21 cellular contexts compared by ENCODE assay signal in genomic region chr19:3278294-3278693, GRCh38. TPM values are rescaled to one million over a fixed set of nuclear protein-coding genes. Genes with fewer than 3 reads are reported as not detected.
"Had no signal": no experiment of that assay in that cellular context is flagged by ENCODE, and none has a peak within 500 bp of the region (broad histone marks: within the 10 kb centered on the region; RNA-seq: fewer than 3 reads in every experiment).

No MANE protein-coding gene starts in this region.

- H3K36me3 ChIP-seq: brain microvascular endothelial cell, SJSA1 had no signal

- H3K27me3 ChIP-seq: brain microvascular endothelial cell had no signal

- FAIRE-seq: RCC 7860 had no signal

- H3K27ac ChIP-seq: brain microvascular endothelial cell, SJSA1 had no signal

- H3K4me3 ChIP-seq: SJSA1 had no signal

- H3K9me3 ChIP-seq: SJSA1 had no signal

- DNase-seq: activated CD4-positive, alpha-beta T cell treated with anti-CD3 and anti-CD28 coated beads for 48 hours; activated CD4-positive, alpha-beta T cell treated with anti-CD3 and anti-CD28 coated beads, Interleukin-2, amount 50 U/mL, for 4 hours; activated CD4-positive, CD25-positive, alpha-beta regulatory T cell treated with anti-CD3 and anti-CD28 coated beads, Interleukin-2, amount 50 U/mL, for 72 hours; activated CD8-positive, alpha-beta memory T cell treated with anti-CD3 and anti-CD28 coated beads, Interleukin-2, amount 50 U/mL, for 48 hours; activated CD8-positive, alpha-beta T cell treated with anti-CD3 and anti-CD28 coated beads, Interleukin-2, amount 10 ng/mL, durations not matched to agents 7 days and 5 days; activated T-cell treated with anti-CD3 and anti-CD28 coated beads, Interleukin-2, amount 50 U/mL, for 1 hour; brain microvascular endothelial cell; NCI-H1048; NCI-H146; NCI-H187 treated with DMSO at 0.1 percent for 48 hours; NCI-H2081 treated with DMSO at 0.1 percent for 48 hours; NCI-H446; NCI-H524; PC-3; SHP77; SW 1271 had no signal

RNA-seq across cellular contexts. Expression of gene CELF5, which starts 53.8 kb away (rescaled TPM):
- total RNA-seq: cardiac septum, LHCN-M2, M059J, SJSA1 had no signal
